ENCODE assay signal across 1 cellular context in the genomic region with DNA sequence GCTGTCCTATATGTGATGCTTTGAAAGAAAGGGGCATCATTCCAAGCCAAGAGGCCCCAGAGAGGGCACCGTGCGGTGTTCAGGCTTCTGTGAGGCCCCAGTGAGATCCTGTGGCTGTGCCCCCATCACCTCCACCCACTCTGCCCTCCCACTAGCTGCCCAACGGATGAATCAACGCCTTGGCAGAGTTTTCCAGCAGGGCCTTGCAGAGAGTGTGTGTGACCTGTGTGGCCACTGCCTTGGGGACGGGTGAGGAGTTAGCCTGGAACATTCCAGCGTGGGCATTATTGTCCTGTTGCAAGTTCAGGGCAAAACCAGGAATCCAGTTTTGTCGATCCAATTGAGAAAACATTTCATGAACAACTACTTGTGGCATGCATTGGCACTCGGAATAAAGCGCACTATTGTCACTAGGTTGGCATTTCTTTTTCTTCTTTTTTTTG.
TF ChIP-seq lines count a peak whose summit lies in the region.

No MANE protein-coding gene starts in this region.

TF ChIP-seq in HEK293, 187 proteins besides CTCF, POLR2A, EP300 and RAD21 (continued from another document):
- TF ChIP-seq, protein P1, sequence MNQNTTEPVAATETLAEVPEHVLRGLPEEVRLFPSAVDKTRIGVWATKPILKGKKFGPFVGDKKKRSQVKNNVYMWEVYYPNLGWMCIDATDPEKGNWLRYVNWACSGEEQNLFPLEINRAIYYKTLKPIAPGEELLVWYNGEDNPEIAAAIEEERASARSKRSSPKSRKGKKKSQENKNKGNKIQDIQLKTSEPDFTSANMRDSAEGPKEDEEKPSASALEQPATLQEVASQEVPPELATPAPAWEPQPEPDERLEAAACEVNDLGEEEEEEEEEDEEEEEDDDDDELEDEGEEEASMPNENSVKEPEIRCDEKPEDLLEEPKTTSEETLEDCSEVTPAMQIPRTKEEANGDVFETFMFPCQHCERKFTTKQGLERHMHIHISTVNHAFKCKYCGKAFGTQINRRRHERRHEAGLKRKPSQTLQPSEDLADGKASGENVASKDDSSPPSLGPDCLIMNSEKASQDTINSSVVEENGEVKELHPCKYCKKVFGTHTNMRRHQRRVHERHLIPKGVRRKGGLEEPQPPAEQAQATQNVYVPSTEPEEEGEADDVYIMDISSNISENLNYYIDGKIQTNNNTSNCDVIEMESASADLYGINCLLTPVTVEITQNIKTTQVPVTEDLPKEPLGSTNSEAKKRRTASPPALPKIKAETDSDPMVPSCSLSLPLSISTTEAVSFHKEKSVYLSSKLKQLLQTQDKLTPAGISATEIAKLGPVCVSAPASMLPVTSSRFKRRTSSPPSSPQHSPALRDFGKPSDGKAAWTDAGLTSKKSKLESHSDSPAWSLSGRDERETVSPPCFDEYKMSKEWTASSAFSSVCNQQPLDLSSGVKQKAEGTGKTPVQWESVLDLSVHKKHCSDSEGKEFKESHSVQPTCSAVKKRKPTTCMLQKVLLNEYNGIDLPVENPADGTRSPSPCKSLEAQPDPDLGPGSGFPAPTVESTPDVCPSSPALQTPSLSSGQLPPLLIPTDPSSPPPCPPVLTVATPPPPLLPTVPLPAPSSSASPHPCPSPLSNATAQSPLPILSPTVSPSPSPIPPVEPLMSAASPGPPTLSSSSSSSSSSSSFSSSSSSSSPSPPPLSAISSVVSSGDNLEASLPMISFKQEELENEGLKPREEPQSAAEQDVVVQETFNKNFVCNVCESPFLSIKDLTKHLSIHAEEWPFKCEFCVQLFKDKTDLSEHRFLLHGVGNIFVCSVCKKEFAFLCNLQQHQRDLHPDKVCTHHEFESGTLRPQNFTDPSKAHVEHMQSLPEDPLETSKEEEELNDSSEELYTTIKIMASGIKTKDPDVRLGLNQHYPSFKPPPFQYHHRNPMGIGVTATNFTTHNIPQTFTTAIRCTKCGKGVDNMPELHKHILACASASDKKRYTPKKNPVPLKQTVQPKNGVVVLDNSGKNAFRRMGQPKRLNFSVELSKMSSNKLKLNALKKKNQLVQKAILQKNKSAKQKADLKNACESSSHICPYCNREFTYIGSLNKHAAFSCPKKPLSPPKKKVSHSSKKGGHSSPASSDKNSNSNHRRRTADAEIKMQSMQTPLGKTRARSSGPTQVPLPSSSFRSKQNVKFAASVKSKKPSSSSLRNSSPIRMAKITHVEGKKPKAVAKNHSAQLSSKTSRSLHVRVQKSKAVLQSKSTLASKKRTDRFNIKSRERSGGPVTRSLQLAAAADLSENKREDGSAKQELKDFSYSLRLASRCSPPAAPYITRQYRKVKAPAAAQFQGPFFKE (tag by site-specific recombination; IDR thresholded peaks at IDR 0.05; ENCODE audit: borderline replicate concordance): no peak
